ENCODE assay signal across 9 cellular contexts in the genomic region with DNA sequence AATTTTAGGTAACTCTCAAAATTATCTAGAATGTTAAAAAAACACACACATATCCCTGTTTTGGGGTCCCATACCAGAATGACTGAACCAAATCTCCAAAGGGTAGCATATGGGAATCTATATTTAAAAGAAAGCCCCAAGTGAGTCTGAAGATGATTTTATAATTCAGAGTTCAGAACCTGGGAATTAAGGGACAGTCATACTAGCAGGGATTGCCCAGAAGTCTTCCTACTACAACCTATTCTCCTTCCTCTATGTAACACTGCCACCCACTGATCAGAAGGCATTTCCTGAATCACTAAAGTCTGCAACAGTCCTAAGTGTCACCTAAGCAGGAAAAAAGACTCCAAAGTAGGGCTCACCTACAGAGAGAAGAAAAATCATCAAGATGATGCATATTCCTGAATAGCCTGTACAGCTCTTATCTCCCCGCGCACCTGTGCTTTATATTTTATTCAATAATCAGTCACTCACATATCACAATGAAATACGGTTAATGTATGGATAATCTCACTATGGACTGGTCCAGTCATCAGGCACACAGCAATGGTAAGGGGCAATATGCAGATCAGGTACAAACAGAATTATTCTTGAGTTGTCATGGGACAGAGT. TPM values are rescaled to one million over a fixed set of nuclear protein-coding genes. Genes with fewer than 3 reads are reported as not detected.
DNase-seq lines count a peak whose midpoint lies in the region; FAIRE-seq and TF ChIP-seq lines count a peak whose summit lies in the region.
"Had no signal": no experiment of that assay in that cellular context is flagged by ENCODE, and none has a peak within 500 bp of the region (broad histone marks: within the 10 kb centered on the region; RNA-seq: fewer than 3 reads in every experiment).

No MANE protein-coding gene starts in this region.

- peak; percentile 35 for TF ChIP-seq CTCF in GM12865 (IDR thresholded peaks at IDR 0.05; ENCODE audit: insufficient read depth, low read depth, low read length, missing control alignments)
- peak; percentile 77 for TF ChIP-seq CTCF in HFFc6 (IDR thresholded peaks at IDR 0.05)
- peak; percentile 51 for TF ChIP-seq CTCF in bronchial epithelial cell (IDR thresholded peaks at IDR 0.05; ENCODE audit: insufficient read depth, low read length, severe bottlenecking)

- H3K4me3 Mint-ChIP-seq in HFFc6 = no peak overlapping the region

- H3K27me3 ChIP-seq in bronchial epithelial cell (ENCODE audit: control insufficient read depth, insufficient read depth, low read length) = no peaks in the 10 kb centered on the region
- H3K27me3 ChIP-seq: SJCRH30 had no signal

- peak; percentile 67 for DNase-seq in AG08395 (ENCODE audit: low spot score)
- DNase-seq in GM12865 (ENCODE audit: low read depth) = peak; percentile 66
- peak; percentile 73 for DNase-seq in HFFc6
- DNase-seq in NCI-H82 treated with DMSO at 0.1 percent for 48 hours (lab: John Stamatoyannopoulos, UW; ENCODE audit: unreplicated experiment) = peak; percentile 56
- DNase-seq in bronchial epithelial cell (ENCODE audit: low read depth) = peak; percentile 67
- peak; percentile 70 for DNase-seq in medulla oblongata (ENCODE audit: extremely low spot score)
- DNase-seq in NCI-H526 treated with DMSO at 0.1 percent for 48 hours (lab: John Stamatoyannopoulos, UW) = no peak
- no peak for DNase-seq in frontal cortex (ENCODE audit: low spot score in 2 of 2)

- H3K9me3 Mint-ChIP-seq in HFFc6 = no peaks in the 10 kb centered on the region

- FAIRE-seq in bronchial epithelial cell (lab: Jason Lieb, UNC) (no peak), frontal cortex (lab: Jason Lieb, UNC) (no peak)

- no peak overlapping the region for H3K27ac Mint-ChIP-seq in HFFc6

- no peaks in the 10 kb centered on the region for H3K36me3 Mint-ChIP-seq in HFFc6 (ENCODE audit: low read depth)

- H3K4me3 ChIP-seq in GM12865 (ENCODE audit: low read depth, low read length) (peak overlapping the region; percentile 85), bronchial epithelial cell (ENCODE audit: low read depth, low read length) (no peak overlapping the region)
- H3K4me3 ChIP-seq: SJCRH30 had no signal

- peaks cover 29% of the 10 kb centered on the region for H3K4me1 Mint-ChIP-seq in HFFc6 (ENCODE audit: low read depth)

- H3K27me3 Mint-ChIP-seq in HFFc6 (ENCODE audit: insufficient read depth) = no peaks in the 10 kb centered on the region; the same call in 1 of the 2 replicates

- H3K36me3 ChIP-seq in bronchial epithelial cell (ENCODE audit: control insufficient read depth, insufficient read depth, low read length) = no peaks in the 10 kb centered on the region
- H3K36me3 ChIP-seq: SJCRH30 had no signal

RNA-seq across cellular contexts. Expression of gene RGS1, which starts 4.9 kb away (rescaled TPM):
- not detected for total RNA-seq in HFFc6 (2021; fragmentation: NEBNext Ultra II Directional; extraction: Animal tissue kit (Norgen Biotek cat#: 25700))
- not detected in 2 replicates for total RNA-seq in bronchial epithelial cell
- total RNA-seq in frontal cortex = 6.5 TPM
- total RNA-seq: SJCRH30 had no signal

RNA-seq across cellular contexts. Expression of gene RGS13, which starts 55.5 kb away (rescaled TPM):
- total RNA-seq in HFFc6 (2021; fragmentation: NEBNext Ultra II Directional; extraction: Animal tissue kit (Norgen Biotek cat#: 25700)) = not detected
- total RNA-seq in bronchial epithelial cell (not detected in 2 replicates), frontal cortex (not detected)
- total RNA-seq: SJCRH30 had no signal

Comparison
In these comparisons a context has a peak if more than half of its experiments do, and no peak if none do; other contexts are left out.
1. DNase-seq: peak in AG08395 (single experiment), GM12865 (single experiment), HFFc6 (single experiment), NCI-H82 treated with DMSO at 0.1 percent for 48 hours (single experiment), bronchial epithelial cell (single experiment) and medulla oblongata (single experiment); none in NCI-H526 treated with DMSO at 0.1 percent for 48 hours (single experiment) and frontal cortex (0 of 2).
2. Peak in every context shown above with its lines, with median percentiles within 50 percentile points of each other: CTCF ChIP-seq.